In the genomic region with DNA sequence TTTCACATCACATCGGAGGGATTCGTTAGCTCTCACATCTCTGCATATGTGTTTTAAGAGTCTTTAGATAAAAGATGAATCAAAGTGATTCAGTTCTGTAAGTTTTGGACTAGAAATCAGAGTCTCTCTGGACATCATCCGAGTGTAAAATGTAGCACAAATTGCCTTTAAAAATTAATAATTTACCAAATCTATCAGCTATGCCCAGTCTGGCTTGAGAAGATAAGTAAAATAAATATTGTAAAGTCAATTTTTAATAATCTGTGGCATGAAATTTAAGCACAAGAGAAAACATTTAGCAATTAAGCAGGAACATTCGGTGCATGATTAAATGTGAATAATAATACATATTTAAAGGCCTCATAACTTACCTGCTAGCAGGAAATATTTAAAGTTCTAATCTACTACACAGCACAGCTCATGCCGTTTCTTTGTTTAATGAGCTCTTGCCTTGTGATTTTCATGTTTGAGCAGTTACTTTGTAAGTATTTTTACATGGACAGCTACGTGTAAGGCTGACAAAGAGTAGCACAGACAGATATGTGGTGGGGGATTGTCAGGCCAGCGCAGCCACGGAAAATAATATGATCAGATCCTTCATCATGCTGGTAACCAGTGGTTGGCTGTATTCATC, we compare ENCODE assay signal across 1 cellular context.
TF ChIP-seq lines count a peak whose summit lies in the region.

No MANE protein-coding gene starts in this region.

TF ChIP-seq in GM23338, 12 proteins besides CTCF, POLR2A, EP300 and RAD21 (continued from another document):
- TF ChIP-seq, protein P1, sequence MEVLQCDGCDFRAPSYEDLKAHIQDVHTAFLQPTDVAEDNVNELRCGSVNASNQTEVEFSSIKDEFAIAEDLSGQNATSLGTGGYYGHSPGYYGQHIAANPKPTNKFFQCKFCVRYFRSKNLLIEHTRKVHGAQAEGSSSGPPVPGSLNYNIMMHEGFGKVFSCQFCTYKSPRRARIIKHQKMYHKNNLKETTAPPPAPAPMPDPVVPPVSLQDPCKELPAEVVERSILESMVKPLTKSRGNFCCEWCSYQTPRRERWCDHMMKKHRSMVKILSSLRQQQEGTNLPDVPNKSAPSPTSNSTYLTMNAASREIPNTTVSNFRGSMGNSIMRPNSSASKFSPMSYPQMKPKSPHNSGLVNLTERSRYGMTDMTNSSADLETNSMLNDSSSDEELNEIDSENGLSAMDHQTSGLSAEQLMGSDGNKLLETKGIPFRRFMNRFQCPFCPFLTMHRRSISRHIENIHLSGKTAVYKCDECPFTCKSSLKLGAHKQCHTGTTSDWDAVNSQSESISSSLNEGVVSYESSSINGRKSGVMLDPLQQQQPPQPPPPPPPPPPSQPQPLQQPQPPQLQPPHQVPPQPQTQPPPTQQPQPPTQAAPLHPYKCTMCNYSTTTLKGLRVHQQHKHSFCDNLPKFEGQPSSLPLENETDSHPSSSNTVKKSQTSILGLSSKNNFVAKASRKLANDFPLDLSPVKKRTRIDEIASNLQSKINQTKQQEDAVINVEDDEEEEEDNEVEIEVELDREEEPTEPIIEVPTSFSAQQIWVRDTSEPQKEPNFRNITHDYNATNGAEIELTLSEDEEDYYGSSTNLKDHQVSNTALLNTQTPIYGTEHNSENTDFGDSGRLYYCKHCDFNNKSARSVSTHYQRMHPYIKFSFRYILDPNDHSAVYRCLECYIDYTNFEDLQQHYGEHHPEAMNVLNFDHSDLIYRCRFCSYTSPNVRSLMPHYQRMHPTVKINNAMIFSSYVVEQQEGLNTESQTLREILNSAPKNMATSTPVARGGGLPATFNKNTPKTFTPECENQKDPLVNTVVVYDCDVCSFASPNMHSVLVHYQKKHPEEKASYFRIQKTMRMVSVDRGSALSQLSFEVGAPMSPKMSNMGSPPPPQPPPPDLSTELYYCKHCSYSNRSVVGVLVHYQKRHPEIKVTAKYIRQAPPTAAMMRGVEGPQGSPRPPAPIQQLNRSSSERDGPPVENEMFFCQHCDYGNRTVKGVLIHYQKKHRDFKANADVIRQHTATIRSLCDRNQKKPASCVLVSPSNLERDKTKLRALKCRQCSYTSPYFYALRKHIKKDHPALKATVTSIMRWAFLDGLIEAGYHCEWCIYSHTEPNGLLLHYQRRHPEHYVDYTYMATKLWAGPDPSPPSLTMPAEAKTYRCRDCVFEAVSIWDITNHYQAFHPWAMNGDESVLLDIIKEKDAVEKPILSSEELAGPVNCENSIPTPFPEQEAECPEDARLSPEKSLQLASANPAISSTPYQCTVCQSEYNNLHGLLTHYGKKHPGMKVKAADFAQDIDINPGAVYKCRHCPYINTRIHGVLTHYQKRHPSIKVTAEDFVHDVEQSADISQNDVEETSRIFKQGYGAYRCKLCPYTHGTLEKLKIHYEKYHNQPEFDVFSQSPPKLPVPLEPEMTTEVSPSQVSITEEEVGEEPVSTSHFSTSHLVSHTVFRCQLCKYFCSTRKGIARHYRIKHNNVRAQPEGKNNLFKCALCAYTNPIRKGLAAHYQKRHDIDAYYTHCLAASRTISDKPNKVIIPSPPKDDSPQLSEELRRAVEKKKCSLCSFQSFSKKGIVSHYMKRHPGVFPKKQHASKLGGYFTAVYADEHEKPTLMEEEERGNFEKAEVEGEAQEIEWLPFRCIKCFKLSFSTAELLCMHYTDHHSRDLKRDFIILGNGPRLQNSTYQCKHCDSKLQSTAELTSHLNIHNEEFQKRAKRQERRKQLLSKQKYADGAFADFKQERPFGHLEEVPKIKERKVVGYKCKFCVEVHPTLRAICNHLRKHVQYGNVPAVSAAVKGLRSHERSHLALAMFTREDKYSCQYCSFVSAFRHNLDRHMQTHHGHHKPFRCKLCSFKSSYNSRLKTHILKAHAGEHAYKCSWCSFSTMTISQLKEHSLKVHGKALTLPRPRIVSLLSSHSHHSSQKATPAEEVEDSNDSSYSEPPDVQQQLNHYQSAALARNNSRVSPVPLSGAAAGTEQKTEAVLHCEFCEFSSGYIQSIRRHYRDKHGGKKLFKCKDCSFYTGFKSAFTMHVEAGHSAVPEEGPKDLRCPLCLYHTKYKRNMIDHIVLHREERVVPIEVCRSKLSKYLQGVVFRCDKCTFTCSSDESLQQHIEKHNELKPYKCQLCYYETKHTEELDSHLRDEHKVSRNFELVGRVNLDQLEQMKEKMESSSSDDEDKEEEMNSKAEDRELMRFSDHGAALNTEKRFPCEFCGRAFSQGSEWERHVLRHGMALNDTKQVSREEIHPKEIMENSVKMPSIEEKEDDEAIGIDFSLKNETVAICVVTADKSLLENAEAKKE (CRISPR knock-in tag; IDR thresholded peaks at IDR 0.05) = no peak
- TF ChIP-seq EZH2 (IDR thresholded peaks at IDR 0.05; ENCODE audit: low read depth, unreplicated experiment) (no peak), NANOG (IDR thresholded peaks at IDR 0.05; ENCODE audit: borderline replicate concordance) (no peak)
- TF ChIP-seq, protein P2, sequence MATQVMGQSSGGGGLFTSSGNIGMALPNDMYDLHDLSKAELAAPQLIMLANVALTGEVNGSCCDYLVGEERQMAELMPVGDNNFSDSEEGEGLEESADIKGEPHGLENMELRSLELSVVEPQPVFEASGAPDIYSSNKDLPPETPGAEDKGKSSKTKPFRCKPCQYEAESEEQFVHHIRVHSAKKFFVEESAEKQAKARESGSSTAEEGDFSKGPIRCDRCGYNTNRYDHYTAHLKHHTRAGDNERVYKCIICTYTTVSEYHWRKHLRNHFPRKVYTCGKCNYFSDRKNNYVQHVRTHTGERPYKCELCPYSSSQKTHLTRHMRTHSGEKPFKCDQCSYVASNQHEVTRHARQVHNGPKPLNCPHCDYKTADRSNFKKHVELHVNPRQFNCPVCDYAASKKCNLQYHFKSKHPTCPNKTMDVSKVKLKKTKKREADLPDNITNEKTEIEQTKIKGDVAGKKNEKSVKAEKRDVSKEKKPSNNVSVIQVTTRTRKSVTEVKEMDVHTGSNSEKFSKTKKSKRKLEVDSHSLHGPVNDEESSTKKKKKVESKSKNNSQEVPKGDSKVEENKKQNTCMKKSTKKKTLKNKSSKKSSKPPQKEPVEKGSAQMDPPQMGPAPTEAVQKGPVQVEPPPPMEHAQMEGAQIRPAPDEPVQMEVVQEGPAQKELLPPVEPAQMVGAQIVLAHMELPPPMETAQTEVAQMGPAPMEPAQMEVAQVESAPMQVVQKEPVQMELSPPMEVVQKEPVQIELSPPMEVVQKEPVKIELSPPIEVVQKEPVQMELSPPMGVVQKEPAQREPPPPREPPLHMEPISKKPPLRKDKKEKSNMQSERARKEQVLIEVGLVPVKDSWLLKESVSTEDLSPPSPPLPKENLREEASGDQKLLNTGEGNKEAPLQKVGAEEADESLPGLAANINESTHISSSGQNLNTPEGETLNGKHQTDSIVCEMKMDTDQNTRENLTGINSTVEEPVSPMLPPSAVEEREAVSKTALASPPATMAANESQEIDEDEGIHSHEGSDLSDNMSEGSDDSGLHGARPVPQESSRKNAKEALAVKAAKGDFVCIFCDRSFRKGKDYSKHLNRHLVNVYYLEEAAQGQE (IDR thresholded peaks at IDR 0.05; ENCODE audit: unreplicated experiment) = no peak
TF ChIP-seq in GM23338: peak in this region for 0.
